19 cellular contexts compared by ENCODE assay signal in genomic region chr1:207006914-207007313, GRCh38. TPM values are rescaled to one million over a fixed set of nuclear protein-coding genes. Genes with fewer than 3 reads are reported as not detected.
DNase-seq lines count a peak whose midpoint lies in the region; FAIRE-seq and TF ChIP-seq lines count a peak whose summit lies in the region.
"Had no signal": no experiment of that assay in that cellular context is flagged by ENCODE, and none has a peak within 500 bp of the region (broad histone marks: within the 10 kb centered on the region; RNA-seq: fewer than 3 reads in every experiment).

No MANE protein-coding gene starts in this region.

- H3K36me3 Mint-ChIP-seq in astrocyte (ENCODE audit: low read depth, unreplicated experiment): no peaks in the 10 kb centered on the region
- H3K36me3 Mint-ChIP-seq: activated naive CD8-positive, alpha-beta T cell treated with anti-CD3 and anti-CD28 coated beads for 36 hours had no signal

- H3K9me2 ChIP-seq in hepatocyte (replicated peaks; ENCODE audit: insufficient read depth): no peaks in the 10 kb centered on the region

- H3K36me3 ChIP-seq in astrocyte (ENCODE audit: insufficient read depth, low read length) (no peaks in the 10 kb centered on the region), hepatocyte (replicated peaks; ENCODE audit: insufficient read depth, low read depth) (no peaks in the 10 kb centered on the region), skeletal muscle satellite cell (ENCODE audit: insufficient read depth, low read length) (no peaks in the 10 kb centered on the region)
- H3K36me3 ChIP-seq: tibial artery had no signal

- H3K79me2 ChIP-seq in astrocyte (ENCODE audit: insufficient read depth, low read length) (no peaks in the 10 kb centered on the region), hepatocyte (no peaks in the 10 kb centered on the region)

- H3K4me2 ChIP-seq in astrocyte (ENCODE audit: low read length) (peak overlapping the region; percentile 40), hepatocyte (no peak overlapping the region), skeletal muscle satellite cell (ENCODE audit: low read length) (peak overlapping the region; percentile 62)

- peaks cover 16% of the 10 kb centered on the region for H3K4me1 Mint-ChIP-seq in astrocyte (ENCODE audit: low read depth, unreplicated experiment)
- H3K4me1 Mint-ChIP-seq: activated naive CD8-positive, alpha-beta T cell treated with anti-CD3 and anti-CD28 coated beads for 36 hours had no signal

- peak overlapping the region; percentile 36 for H3K9ac ChIP-seq in astrocyte (ENCODE audit: low read length)
- H3K9ac ChIP-seq in skeletal muscle satellite cell (ENCODE audit: low read depth, low read length): peak overlapping the region; percentile 65

- H3K4me1 ChIP-seq in astrocyte (ENCODE audit: insufficient read depth, low read length): peaks cover 9% of the 10 kb centered on the region
- peaks cover 24% of the 10 kb centered on the region for H3K4me1 ChIP-seq in hepatocyte (ENCODE audit: insufficient read depth)
- peaks cover 18% of the 10 kb centered on the region for H3K4me1 ChIP-seq in skeletal muscle satellite cell (ENCODE audit: control insufficient read depth, insufficient read depth, low read length)
- H3K4me1 ChIP-seq: tibial artery had no signal

- no peaks in the 10 kb centered on the region for H3K27me3 ChIP-seq in astrocyte (ENCODE audit: insufficient read depth, low read length)
- no peaks in the 10 kb centered on the region for H3K27me3 ChIP-seq in hepatocyte
- no peaks in the 10 kb centered on the region for H3K27me3 ChIP-seq in skeletal muscle satellite cell (ENCODE audit: control insufficient read depth, insufficient read depth, low read length)
- H3K27me3 ChIP-seq: tibial artery had no signal

- H3K27ac ChIP-seq in C4-2B (peak overlapping the region; percentile 35), astrocyte (ENCODE audit: low read depth, low read length) (peak overlapping the region; percentile 82), hepatocyte (peak overlapping the region; percentile 87)
- H3K27ac ChIP-seq: tibial artery had no signal

- H2AFZ ChIP-seq in astrocyte (ENCODE audit: low read depth, low read length) (peak overlapping the region; percentile 9), hepatocyte (no peak overlapping the region)

- 63% methylated on average over 3 of the region's 3 CpGs for whole genome bisulfite sequencing in hepatocyte (ENCODE audit: low lambda C conversion rate, missing lambda C conversion rate)

- H3K4me3 Mint-ChIP-seq in astrocyte (ENCODE audit: unreplicated experiment): no peak overlapping the region
- H3K4me3 Mint-ChIP-seq: activated CD4-positive, alpha-beta memory T cell treated with anti-CD3 and anti-CD28 coated beads, Interleukin-2, amount 10 ng/mL, durations not matched to agents 7 days and 5 days; activated naive CD8-positive, alpha-beta T cell treated with anti-CD3 and anti-CD28 coated beads for 36 hours; T-helper 1 cell treated with Interleukin-12 subunit alpha and Interleukin-12 subunit beta and Interleukin-4 antibody, amounts not matched to agents 30 μg/mL and 1 μg/mL, for 36 hours had no signal

- H3K9me3 ChIP-seq in astrocyte (ENCODE audit: insufficient read depth, low read depth, low read length): peaks cover 4% of the 10 kb centered on the region
- no peaks in the 10 kb centered on the region for H3K9me3 ChIP-seq in hepatocyte (ENCODE audit: low read depth)
- H3K9me3 ChIP-seq in skeletal muscle satellite cell (replicated peaks; ENCODE audit: low read length): no peaks in the 10 kb centered on the region
- H3K9me3 ChIP-seq: tibial artery had no signal

- no peaks in the 10 kb centered on the region for H4K20me1 ChIP-seq in astrocyte (ENCODE audit: insufficient read depth, low read length)
- no peaks in the 10 kb centered on the region for H4K20me1 ChIP-seq in hepatocyte (ENCODE audit: insufficient read depth, poor library complexity, severe bottlenecking)

- no peaks in the 10 kb centered on the region for H3K27me3 Mint-ChIP-seq in astrocyte (ENCODE audit: low read depth, unreplicated experiment)

- H3K9me3 Mint-ChIP-seq in astrocyte (ENCODE audit: unreplicated experiment): peaks cover 13% of the 10 kb centered on the region
- H3K9me3 Mint-ChIP-seq: activated CD4-positive, alpha-beta memory T cell treated with anti-CD3 and anti-CD28 coated beads, Interleukin-2, amount 10 ng/mL, durations not matched to agents 7 days and 5 days; activated naive CD8-positive, alpha-beta T cell treated with anti-CD3 and anti-CD28 coated beads for 36 hours; T-helper 1 cell treated with Interleukin-12 subunit alpha and Interleukin-12 subunit beta and Interleukin-4 antibody, amounts not matched to agents 30 μg/mL and 1 μg/mL, for 36 hours had no signal

- TF ChIP-seq CTCF in C4-2B (conservative IDR thresholded peaks at IDR 0.05) (no peak), astrocyte (IDR thresholded peaks at IDR 0.05; ENCODE audit: insufficient read depth, low read depth, low read length) (no peak), hepatocyte (IDR thresholded peaks at IDR 0.05; ENCODE audit: poor library complexity) (no peak)

- H3K4me3 ChIP-seq in astrocyte (ENCODE audit: insufficient read depth, low read depth, low read length) (no peak overlapping the region), hepatocyte (no peak overlapping the region), skeletal muscle satellite cell (ENCODE audit: low read length) (peak overlapping the region; percentile 7)
- H3K4me3 ChIP-seq: tibial artery had no signal

- FAIRE-seq in astrocyte (lab: Jason Lieb, UNC): no peak
- FAIRE-seq: G401.6 had no signal

- peak overlapping the region; percentile 97 for H3K27ac Mint-ChIP-seq in astrocyte (ENCODE audit: unreplicated experiment)
- H3K27ac Mint-ChIP-seq: activated CD4-positive, alpha-beta memory T cell treated with anti-CD3 and anti-CD28 coated beads, Interleukin-2, amount 10 ng/mL, durations not matched to agents 7 days and 5 days; activated naive CD8-positive, alpha-beta T cell treated with anti-CD3 and anti-CD28 coated beads for 36 hours; T-helper 1 cell treated with Interleukin-12 subunit alpha and Interleukin-12 subunit beta and Interleukin-4 antibody, amounts not matched to agents 30 μg/mL and 1 μg/mL, for 36 hours had no signal

- DNase-seq in astrocyte (ENCODE audit: low read depth) (no peak), hepatocyte (ENCODE audit: low spot score) (no peak), cerebellar cortex (ENCODE audit: low spot score) (no peak)
- no peak for DNase-seq in activated CD8-positive, alpha-beta memory T cell treated with anti-CD3 and anti-CD28 coated beads for 24 hours
- no peak for DNase-seq in activated CD4-positive, alpha-beta T cell treated with anti-CD3 and anti-CD28 coated beads for 4 hours
- DNase-seq in activated effector memory CD4-positive, alpha-beta T cell treated with anti-CD3 and anti-CD28 coated beads, Interleukin-2, amount 50 U/mL, for 16 hours: no peak
- DNase-seq: activated CD4-positive, alpha-beta memory T cell treated with anti-CD3 and anti-CD28 coated beads, Interleukin-2, amount 10 ng/mL, durations not matched to agents 7 days and 5 days; activated naive CD8-positive, alpha-beta T cell treated with anti-CD3 and anti-CD28 coated beads for 36 hours; effector memory CD4-positive, alpha-beta T cell; hypothalamus; Right ventricle myocardium superior; tibial artery had no signal

RNA-seq across cellular contexts. Expression of gene C1orf116, which starts 25.6 kb away (rescaled TPM):
- 0.14 and 0.86 TPM in 2 replicates for total RNA-seq in astrocyte
- total RNA-seq in hepatocyte: 16.7 and 18.3 TPM in 2 replicates
- polyA plus RNA-seq in hepatocyte: 15.7 and 18.7 TPM in 2 replicates
- total RNA-seq in skeletal muscle satellite cell (2012; rRNA removed): not detected in 2 replicates

RNA-seq across cellular contexts. Expression of gene FCAMR, which starts 36.7 kb away (rescaled TPM):
- total RNA-seq in astrocyte: not detected in 2 replicates
- total RNA-seq in hepatocyte: 0.52 and 0.70 TPM in 2 replicates
- polyA plus RNA-seq in hepatocyte: 0.52 TPM in 1 of 2 replicates, not detected in the other
- not detected in 2 replicates for total RNA-seq in skeletal muscle satellite cell (2012; rRNA removed)
- total RNA-seq: activated CD4-positive, alpha-beta memory T cell treated with anti-CD3 and anti-CD28 coated beads, Interleukin-2, amount 10 ng/mL, durations not matched to agents 7 days and 5 days; activated naive CD8-positive, alpha-beta T cell treated with anti-CD3 and anti-CD28 coated beads for 36 hours; HT1080; kidney epithelial cell; omental fat pad; Right ventricle myocardium superior had no signal

RNA-seq across cellular contexts. Expression of gene YOD1, which starts 44.1 kb away (rescaled TPM):
- total RNA-seq in astrocyte (13.4 and 14.8 TPM in 2 replicates), hepatocyte (25.7 and 25.8 TPM in 2 replicates)
- 4.5 and 5.6 TPM in 2 replicates for polyA plus RNA-seq in hepatocyte
- total RNA-seq in skeletal muscle satellite cell (2012; rRNA removed): 4.6 and 4.8 TPM in 2 replicates

RNA-seq across cellular contexts. Expression of gene PFKFB2, which starts 46.2 kb away (rescaled TPM):
- total RNA-seq in astrocyte: 6.2 and 6.9 TPM in 2 replicates
- total RNA-seq in hepatocyte: 19.2 and 23.6 TPM in 2 replicates
- polyA plus RNA-seq in hepatocyte: 9.5 and 10.0 TPM in 2 replicates
- 2.2 and 3.8 TPM in 2 replicates for total RNA-seq in skeletal muscle satellite cell (2012; rRNA removed)

Comparison
In these comparisons a context has a peak if more than half of its experiments do, and no peak if none do; other contexts are left out.
1. H3K27ac ChIP-seq: peak in every context shown above with its lines; median percentile 87 in hepatocyte; 82 in astrocyte; 35 in C4-2B.